8 cellular contexts compared by ENCODE assay signal in genomic region chr19:41927810-41928192, GRCh38. TPM values are rescaled to one million over a fixed set of nuclear protein-coding genes. Genes with fewer than 3 reads are reported as not detected.
DNase-seq lines count a peak whose midpoint lies in the region; ATAC-seq and TF ChIP-seq lines count a peak whose summit lies in the region.

No MANE protein-coding gene starts in this region.

- POLR2A ChIA-PET in HEK293T (lab: Yijun Ruan, JAX) = interaction anchor here (0.6 to 1.1 kb wide), 2 partner anchors 30 to 44 kb away, joined by 3 read pairs; no protein-coding TSS in a partner anchor

- H3K4me3 ChIP-seq in ascending aorta = peak overlapping the region; percentile 48 to 61
- peak overlapping the region; percentile 54 for H3K4me3 ChIP-seq in lower lobe of right lung
- H3K4me3 ChIP-seq in vagina = peak overlapping the region; percentile 36 to 50

- H3K27me3 ChIP-seq in ascending aorta (peaks cover 40% of the 10 kb centered on the region), lower lobe of right lung (ENCODE audit: low read depth) (peaks cover 89% of the 10 kb centered on the region), vagina (peaks cover 43% of the 10 kb centered on the region)

- no peaks in the 10 kb centered on the region for H3K9me3 ChIP-seq in ascending aorta
- no peaks in the 10 kb centered on the region for H3K9me3 ChIP-seq in lower lobe of right lung
- H3K9me3 ChIP-seq in vagina = no peaks in the 10 kb centered on the region

- intact Hi-C loops in ascending aorta (cut with DNase I) = no loop called here
- intact Hi-C loops in lower lobe of right lung (cut with DNase I) = no loop called here
- intact Hi-C loops in vagina (cut with DNase I) = no loop called here

- TF ChIP-seq POLR2A in vagina (IDR thresholded peaks at IDR 0.05) = no peak

- H3K27ac ChIP-seq in ascending aorta (no peak overlapping the region), lower lobe of right lung (no peak overlapping the region), vagina (no peak overlapping the region)

- H3K36me3 ChIP-seq in ascending aorta (no peaks in the 10 kb centered on the region), lower lobe of right lung (no peaks in the 10 kb centered on the region), vagina (no peaks in the 10 kb centered on the region)

- DNase-seq in stimulated activated CD4-positive, alpha-beta T cell treated with anti-CD3 and anti-CD28 coated beads, Interleukin-4, amount 100 ng/mL, for 1 hour = peak; percentile 37
- no peak for DNase-seq in stimulated activated CD4-positive, alpha-beta T cell treated with anti-CD3 and anti-CD28 coated beads, Interleukin-4, amount 100 ng/mL, for 24 hours
- DNase-seq in ascending aorta (ENCODE audit: low spot score in 2 of 2) (no peak), lower lobe of right lung (no peak), vagina (ENCODE audit: extremely low spot score in 2 of 2) (no peak), HEK293T (ENCODE audit: extremely low spot score) (no peak), NCI-H146 (lab: John Stamatoyannopoulos, UW) (no peak)

- ATAC-seq in lower lobe of right lung (peak in 1 of 2 donors; percentile 3), GM21723 (IDR thresholded peaks at IDR 0.05; ENCODE audit: unreplicated experiment) (no peak)

- peaks cover 0 to 11% of the 10 kb centered on the region in 2 donors for H3K4me1 ChIP-seq in ascending aorta
- peaks cover 16% of the 10 kb centered on the region for H3K4me1 ChIP-seq in lower lobe of right lung
- peaks cover 19% of the 10 kb centered on the region for H3K4me1 ChIP-seq in vagina

- TF ChIP-seq CTCF in ascending aorta (IDR thresholded peaks at IDR 0.05) (no peak), lower lobe of right lung (IDR thresholded peaks at IDR 0.05) (no peak), vagina (IDR thresholded peaks at IDR 0.05) (no peak)

- CTCF ChIA-PET in HEK293T (lab: Yijun Ruan, JAX) = no interaction called here

TF ChIP-seq in HEK293T, 16 proteins besides CTCF, POLR2A, EP300 and RAD21:
- no peak for TF ChIP-seq ARNT (IDR thresholded peaks at IDR 0.05)
- no peak for TF ChIP-seq TARDBP (IDR thresholded peaks at IDR 0.05)
- no peak for TF ChIP-seq ELF4 (IDR thresholded peaks at IDR 0.05)
- no peak for TF ChIP-seq NFRKB (IDR thresholded peaks at IDR 0.05)
- TF ChIP-seq CTBP1 (IDR thresholded peaks at IDR 0.05; ENCODE audit: borderline replicate concordance) = no peak
- TF ChIP-seq FOXK2 (IDR thresholded peaks at IDR 0.05) = no peak
- no peak for TF ChIP-seq HDGF (IDR thresholded peaks at IDR 0.05; ENCODE audit: borderline replicate concordance)
- no peak for TF ChIP-seq FOXA1 (IDR thresholded peaks at IDR 0.05)
- no peak for TF ChIP-seq PKNOX1 (IDR thresholded peaks at IDR 0.05)
- no peak for TF ChIP-seq BHLHE40 (IDR thresholded peaks at IDR 0.05; ENCODE audit: borderline replicate concordance)
- TF ChIP-seq FOXM1 (IDR thresholded peaks at IDR 0.05; ENCODE audit: borderline replicate concordance) = no peak
- no peak for TF ChIP-seq ZNF384 (IDR thresholded peaks at IDR 0.05)
- no peak for TF ChIP-seq L3MBTL2 (conservative IDR thresholded peaks at IDR 0.05)
- no peak for TF ChIP-seq LEF1 (IDR thresholded peaks at IDR 0.05; ENCODE audit: borderline replicate concordance)
- TF ChIP-seq SUZ12 (IDR thresholded peaks at IDR 0.05) = no peak
- TF ChIP-seq SP1 (IDR thresholded peaks at IDR 0.05) = no peak

RNA-seq across cellular contexts. Expression of gene ERFL, which starts 0.4 kb away (rescaled TPM):
- not detected for total RNA-seq in ascending aorta
- total RNA-seq in lower lobe of right lung = 0.41 TPM
- total RNA-seq in vagina = 0.49 TPM

RNA-seq across cellular contexts. Expression of gene RABAC1, which starts 31.3 kb away (rescaled TPM):
- 360 TPM for total RNA-seq in ascending aorta
- total RNA-seq in lower lobe of right lung = 132 TPM
- 263 TPM for total RNA-seq in vagina

RNA-seq across cellular contexts. Expression of gene ARHGEF1, which starts 44.8 kb away (rescaled TPM):
- total RNA-seq in ascending aorta (178 TPM), lower lobe of right lung (206 TPM), vagina (114 TPM)

RNA-seq across cellular contexts. Expression of gene CD79A, which starts 50.7 kb away (rescaled TPM):
- not detected for total RNA-seq in ascending aorta
- total RNA-seq in lower lobe of right lung = 1.2 TPM
- total RNA-seq in vagina = not detected
